In genomic region chr2:43114210-43114609, GRCh38 we compare ENCODE assay signal across 14 cellular contexts.
DNase-seq lines count a peak whose midpoint lies in the region; ATAC-seq and TF ChIP-seq lines count a peak whose summit lies in the region.
"Had no signal": no experiment of that assay in that cellular context is flagged by ENCODE, and none has a peak within 500 bp of the region (broad histone marks: within the 10 kb centered on the region; RNA-seq: fewer than 3 reads in every experiment).

No MANE protein-coding gene starts in this region.

- ATAC-seq in heart right ventricle (peak in 6 of 8 donors; percentile 32 to 75 (median 60)), Right ventricle myocardium inferior (no peak)
- ATAC-seq in stimulated activated memory B cell treated with anti-CD40 and anti-IgM and Interleukin-4, amounts not matched to agents 10 μg/mL and 1 μg/mL and 100 μg/mL, for 72 hours = no peak
- ATAC-seq: Panc1 had no signal

- H3K4me3 ChIP-seq in heart right ventricle (no peak overlapping the region), endodermal cell (ENCODE audit: low read length) (no peak overlapping the region)
- H3K4me3 ChIP-seq: upper lobe of left lung had no signal

- no peak for TF ChIP-seq CTCF in heart right ventricle (IDR thresholded peaks at IDR 0.05)
- TF ChIP-seq CTCF in endodermal cell (conservative IDR thresholded peaks at IDR 0.05) = no peak

- no peaks in the 10 kb centered on the region for H3K36me3 ChIP-seq in heart right ventricle
- no peaks in the 10 kb centered on the region for H3K36me3 ChIP-seq in endodermal cell (ENCODE audit: control insufficient read depth, insufficient read depth, low read length)
- H3K36me3 ChIP-seq: upper lobe of left lung had no signal

- H3K27me3 Mint-ChIP-seq in endodermal cell (ENCODE audit: insufficient read depth) = peaks cover 3% of the 10 kb centered on the region
- H3K27me3 Mint-ChIP-seq in stimulated activated memory B cell treated with anti-CD40 and anti-IgM and Interleukin-4, amounts not matched to agents 10 μg/mL and 1 μg/mL and 100 μg/mL, for 72 hours = no peaks in the 10 kb centered on the region

- H3K27me3 ChIP-seq in heart right ventricle = no peaks in the 10 kb centered on the region
- no peaks in the 10 kb centered on the region for H3K27me3 ChIP-seq in endodermal cell (ENCODE audit: control insufficient read depth, insufficient read depth, low read length, poor library complexity, severe bottlenecking)
- H3K27me3 ChIP-seq: upper lobe of left lung had no signal

- peaks cover 7% of the 10 kb centered on the region for H3K9me3 Mint-ChIP-seq in endodermal cell
- peaks cover 3% of the 10 kb centered on the region for H3K9me3 Mint-ChIP-seq in stimulated activated memory B cell treated with anti-CD40 and anti-IgM and Interleukin-4, amounts not matched to agents 10 μg/mL and 1 μg/mL and 100 μg/mL, for 72 hours

- H3K9me3 ChIP-seq in heart right ventricle (peaks cover 0 to 20% (median 0%) of the 10 kb centered on the region in 11 donors), endodermal cell (ENCODE audit: control insufficient read depth, low read length) (peaks cover 16% of the 10 kb centered on the region)

- H3K4me3 Mint-ChIP-seq in endodermal cell = no peak overlapping the region
- H3K4me3 Mint-ChIP-seq in stimulated activated memory B cell treated with anti-CD40 and anti-IgM and Interleukin-4, amounts not matched to agents 10 μg/mL and 1 μg/mL and 100 μg/mL, for 72 hours = no peak overlapping the region

- no peak overlapping the region for H3K27ac Mint-ChIP-seq in endodermal cell
- peak overlapping the region; percentile 16 for H3K27ac Mint-ChIP-seq in stimulated activated memory B cell treated with anti-CD40 and anti-IgM and Interleukin-4, amounts not matched to agents 10 μg/mL and 1 μg/mL and 100 μg/mL, for 72 hours

- H3K9ac ChIP-seq in endodermal cell (ENCODE audit: extremely low read depth, low read length, poor library complexity, severe bottlenecking) = no peak overlapping the region

- no peaks in the 10 kb centered on the region for H3K36me3 Mint-ChIP-seq in endodermal cell (ENCODE audit: low read depth)
- H3K36me3 Mint-ChIP-seq in stimulated activated memory B cell treated with anti-CD40 and anti-IgM and Interleukin-4, amounts not matched to agents 10 μg/mL and 1 μg/mL and 100 μg/mL, for 72 hours = peaks cover 6% of the 10 kb centered on the region

- peak overlapping the region in 3 of 10 donors; percentile 14 to 53 (median 50) for H3K27ac ChIP-seq in heart right ventricle
- H3K27ac ChIP-seq in endodermal cell (ENCODE audit: low read depth, low read length) = no peak overlapping the region
- H3K27ac ChIP-seq: VCaP had no signal

- intact Hi-C loops in heart right ventricle (cut with DNase I) (loop anchor here in 2 of 10 donors (5.0 to 10.0 kb wide), 2 partner anchors 89 to 137 kb away; no protein-coding TSS in a partner anchor), Right ventricle myocardium inferior (cut with DNase I) (no loop called here)

- no peak for DNase-seq in heart right ventricle
- no peak for DNase-seq in Right ventricle myocardium inferior (ENCODE audit: missing footprints)
- DNase-seq in NCI-H226 = peak; percentile 77
- DNase-seq in endodermal cell = peak; percentile 35
- no peak for DNase-seq in H4 (ENCODE audit: low spot score)
- no peak for DNase-seq in NCI-H187 treated with DMSO at 0.1 percent for 48 hours (lab: John Stamatoyannopoulos, UW)
- DNase-seq in T-helper 2 cell = no peak
- DNase-seq: activated T-cell treated with anti-CD3 and anti-CD28 coated beads for 4 hours, amniotic stem cell, NCI-H1694, upper lobe of left lung had no signal

- peaks cover 4 to 46% (median 37%) of the 10 kb centered on the region in 9 donors for H3K4me1 ChIP-seq in heart right ventricle
- peaks cover 5% of the 10 kb centered on the region for H3K4me1 ChIP-seq in endodermal cell (ENCODE audit: control insufficient read depth, insufficient read depth, low read length)

- H3K4me1 Mint-ChIP-seq in endodermal cell = peaks cover 24% of the 10 kb centered on the region
- H3K4me1 Mint-ChIP-seq in stimulated activated memory B cell treated with anti-CD40 and anti-IgM and Interleukin-4, amounts not matched to agents 10 μg/mL and 1 μg/mL and 100 μg/mL, for 72 hours = peaks cover 16% of the 10 kb centered on the region

Comparison
In these comparisons a context has a peak if more than half of its experiments do, and no peak if none do; other contexts are left out.
1. ATAC-seq: peak in heart right ventricle (6 of 8); none in Right ventricle myocardium inferior (single experiment) and stimulated activated memory B cell treated with anti-CD40 and anti-IgM and Interleukin-4, amounts not matched to agents 10 μg/mL and 1 μg/mL and 100 μg/mL, for 72 hours (single experiment).
2. DNase-seq: peak in NCI-H226 (single experiment) and endodermal cell (single experiment); none in heart right ventricle (0 of 2), Right ventricle myocardium inferior (single experiment), H4 (single experiment), NCI-H187 treated with DMSO at 0.1 percent for 48 hours (single experiment) and T-helper 2 cell (0 of 5).